Comparison of ENCODE assay signal across 1 cellular context in the genomic region with DNA sequence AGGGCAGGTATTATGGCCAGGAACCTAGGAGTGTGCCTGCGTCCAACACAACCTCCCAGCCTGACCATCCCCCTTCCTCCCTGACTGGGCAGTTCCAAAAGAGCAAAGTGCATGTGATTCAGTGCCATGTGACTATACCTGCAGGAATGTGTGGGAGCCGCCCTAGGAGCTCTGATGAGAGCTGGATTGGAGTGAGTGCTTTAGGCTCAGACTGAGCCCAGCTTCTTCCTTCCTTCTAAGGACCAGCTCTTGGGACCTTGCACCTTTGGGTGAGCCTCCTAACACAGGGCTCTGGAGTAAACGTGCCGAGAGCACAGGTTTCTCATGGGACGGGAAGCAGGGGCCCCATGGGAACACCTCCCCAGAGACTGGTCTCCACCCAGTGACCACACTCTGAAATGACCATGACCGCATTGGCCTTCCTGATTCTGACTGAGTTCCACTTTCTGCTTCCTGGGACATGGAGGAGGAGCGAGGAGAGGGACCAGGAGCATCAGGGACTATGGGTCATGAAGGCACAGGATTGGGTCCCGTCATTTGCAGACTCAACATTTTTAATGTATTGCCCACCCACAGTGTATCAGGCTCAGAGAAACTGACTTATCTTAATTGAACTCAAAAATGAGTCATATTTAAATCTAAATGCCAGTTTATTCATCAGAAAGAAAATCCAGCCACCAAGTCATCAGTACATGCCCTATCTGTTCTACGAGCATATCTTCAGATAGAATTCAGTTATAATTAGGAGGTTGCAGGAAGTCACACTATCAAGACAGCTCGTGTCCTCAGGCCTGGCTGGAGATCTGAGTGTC.
TF ChIP-seq lines count a peak whose summit lies in the region.

No MANE protein-coding gene starts in this region.

TF ChIP-seq in IMR-90, 13 proteins besides CTCF, POLR2A, EP300 and RAD21:
- TF ChIP-seq CEBPB (IDR thresholded peaks at IDR 0.05; ENCODE audit: low read depth, low read length) (no peak), MAFK (IDR thresholded peaks at IDR 0.05; ENCODE audit: low read depth, low read length) (no peak), RFX5 (IDR thresholded peaks at IDR 0.05; ENCODE audit: low read depth, low read length) (no peak), NFE2L2 (IDR thresholded peaks at IDR 0.05; ENCODE audit: low read depth, low read length) (no peak), SMC3 (IDR thresholded peaks at IDR 0.05; ENCODE audit: low read depth, low read length) (no peak), CHD1 (IDR thresholded peaks at IDR 0.05; ENCODE audit: low read depth, low read length) (no peak), RCOR1 (IDR thresholded peaks at IDR 0.05; ENCODE audit: insufficient replicate concordance, low read length) (no peak), MXI1 (IDR thresholded peaks at IDR 0.05; ENCODE audit: borderline replicate concordance, low read depth, low read length) (no peak), FOS (IDR thresholded peaks at IDR 0.05; ENCODE audit: low read depth, low read length) (no peak)
- TF ChIP-seq, protein P1, sequence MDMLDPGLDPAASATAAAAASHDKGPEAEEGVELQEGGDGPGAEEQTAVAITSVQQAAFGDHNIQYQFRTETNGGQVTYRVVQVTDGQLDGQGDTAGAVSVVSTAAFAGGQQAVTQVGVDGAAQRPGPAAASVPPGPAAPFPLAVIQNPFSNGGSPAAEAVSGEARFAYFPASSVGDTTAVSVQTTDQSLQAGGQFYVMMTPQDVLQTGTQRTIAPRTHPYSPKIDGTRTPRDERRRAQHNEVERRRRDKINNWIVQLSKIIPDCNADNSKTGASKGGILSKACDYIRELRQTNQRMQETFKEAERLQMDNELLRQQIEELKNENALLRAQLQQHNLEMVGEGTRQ (IDR thresholded peaks at IDR 0.05; ENCODE audit: low read depth, low read length) = no peak
- TF ChIP-seq, protein P2, sequence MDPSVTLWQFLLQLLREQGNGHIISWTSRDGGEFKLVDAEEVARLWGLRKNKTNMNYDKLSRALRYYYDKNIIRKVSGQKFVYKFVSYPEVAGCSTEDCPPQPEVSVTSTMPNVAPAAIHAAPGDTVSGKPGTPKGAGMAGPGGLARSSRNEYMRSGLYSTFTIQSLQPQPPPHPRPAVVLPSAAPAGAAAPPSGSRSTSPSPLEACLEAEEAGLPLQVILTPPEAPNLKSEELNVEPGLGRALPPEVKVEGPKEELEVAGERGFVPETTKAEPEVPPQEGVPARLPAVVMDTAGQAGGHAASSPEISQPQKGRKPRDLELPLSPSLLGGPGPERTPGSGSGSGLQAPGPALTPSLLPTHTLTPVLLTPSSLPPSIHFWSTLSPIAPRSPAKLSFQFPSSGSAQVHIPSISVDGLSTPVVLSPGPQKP (IDR thresholded peaks at IDR 0.05; ENCODE audit: borderline replicate concordance, low read depth, low read length) = no peak
